In the genomic region with DNA sequence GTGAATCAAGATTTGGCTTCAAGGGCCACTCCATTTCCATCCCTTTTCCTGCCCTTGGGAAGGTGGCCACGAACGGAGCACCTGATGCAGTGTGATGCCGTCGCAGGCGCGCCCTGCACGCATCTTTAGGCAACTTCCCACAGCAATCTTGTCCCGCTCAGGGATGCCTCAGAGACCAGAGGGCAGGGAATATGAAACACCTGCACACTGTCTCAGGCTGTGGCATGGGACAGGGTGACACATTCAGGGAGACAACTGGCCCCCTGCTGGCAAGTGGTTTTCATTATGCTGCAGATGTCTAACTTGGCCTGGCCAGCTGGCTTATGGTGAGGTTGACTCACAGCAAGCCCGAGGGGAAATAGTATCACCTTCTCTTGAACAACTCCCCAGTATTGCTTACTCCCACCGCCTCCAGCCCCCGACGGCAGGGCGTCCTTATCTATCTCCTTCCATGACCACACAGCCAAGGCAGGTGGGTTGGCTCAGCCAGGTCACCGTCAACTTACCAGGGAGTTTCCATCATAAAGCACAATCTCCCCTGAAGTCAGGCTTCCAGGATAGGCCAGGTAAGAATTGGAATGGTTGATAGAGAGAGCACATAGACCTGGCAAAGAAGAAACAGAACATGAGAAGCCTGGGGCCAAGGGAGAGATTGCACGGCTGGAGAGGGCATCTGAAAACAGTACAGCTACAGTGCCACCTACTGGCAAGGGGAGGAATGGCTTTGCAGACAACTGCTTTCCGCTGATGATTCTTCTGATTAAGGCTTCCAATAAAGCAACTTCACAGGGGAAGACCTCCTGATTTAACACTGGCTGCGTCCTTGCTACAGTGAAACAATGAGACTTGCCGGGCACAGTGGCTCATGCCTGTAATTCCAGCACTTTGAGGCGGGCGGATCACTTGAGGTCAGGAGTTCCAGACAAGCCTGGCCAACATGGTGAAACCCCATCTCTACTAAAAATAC, we compare ENCODE assay signal across 8 cellular contexts. TPM values are rescaled to one million over a fixed set of nuclear protein-coding genes. Genes with fewer than 3 reads are reported as not detected.
A peak's percentile ranks its signal among the peaks of the same experiment; 100 is the strongest.
DNase-seq lines count a peak whose midpoint lies in the region; ATAC-seq and TF ChIP-seq lines count a peak whose summit lies in the region.

No MANE protein-coding gene starts in this region.

- H3K4me1 Mint-ChIP-seq in MCF 10A (ENCODE audit: insufficient read depth, unreplicated experiment): peaks cover 9% of the 10 kb centered on the region

- DNase-seq in EH (ENCODE audit: low read depth) (peak; percentile 84), NCI-H2196 (lab: John Stamatoyannopoulos, UW; ENCODE audit: unreplicated experiment) (peak; percentile 84), MCF 10A (ENCODE audit: unreplicated experiment) (peak; percentile 86), iris pigment epithelial cell (ENCODE audit: low read depth) (peak; percentile 78)
- DNase-seq in stimulated activated CD4-positive, alpha-beta T cell treated with anti-CD3 and anti-CD28 coated beads, Interleukin-1b, Interleukin-23, amount 100 ng/mL, for 48 hours: peak; percentile 82

- H3K27ac Mint-ChIP-seq in MCF 10A (ENCODE audit: low read depth, unreplicated experiment): no peak overlapping the region

- H3K4me3 Mint-ChIP-seq in MCF 10A (ENCODE audit: unreplicated experiment): no peak overlapping the region

- intact Hi-C loops in MCF 10A (cut with micrococcal nuclease): loop anchor here (1.0 kb wide), 6 partner anchors 20 to 264 kb away; no protein-coding TSS in a partner anchor

- ATAC-seq in HG02678 (IDR thresholded peaks at IDR 0.05; ENCODE audit: unreplicated experiment) (peak; percentile 54), GM21423 (IDR thresholded peaks at IDR 0.05; ENCODE audit: unreplicated experiment) (no peak)

- no peaks in the 10 kb centered on the region for H3K27me3 Mint-ChIP-seq in MCF 10A (ENCODE audit: insufficient read depth, unreplicated experiment)

- peaks cover 40% of the 10 kb centered on the region for H3K36me3 Mint-ChIP-seq in MCF 10A (ENCODE audit: insufficient read depth, unreplicated experiment)

- POLR2A ChIA-PET in MCF 10A (lab: Yijun Ruan, JAX): interaction anchor here (0.6 to 4.4 kb wide), 5 partner anchors 12 to 118 kb away, joined by 3 to 28 read pairs (median 3); a partner anchor contains a TSS

- TF ChIP-seq CTCF in VCaP (conservative IDR thresholded peaks at IDR 0.05) (peak; percentile 91), MCF 10A (IDR thresholded peaks at IDR 0.05; ENCODE audit: unreplicated experiment) (peak; percentile 82)

- H3K9me3 Mint-ChIP-seq in MCF 10A (ENCODE audit: unreplicated experiment): no peaks in the 10 kb centered on the region

- CTCF ChIA-PET in MCF 10A (lab: Yijun Ruan, JAX): interaction anchor here (0.5 to 8.0 kb wide), 35 partner anchors 8 to 519 kb away, joined by 3 to 78 read pairs (median 3); a partner anchor contains a TSS

- BruUV-seq in MCF 10A (replicated peaks; lab: Mats Ljungman, UMichigan): no TSS peak

- H3K27ac ChIP-seq in VCaP: no peak overlapping the region

RNA-seq across cellular contexts. Expression of a gene that starts 21.1 kb away (rescaled TPM):
- total RNA-seq in MCF 10A (2022): 38.4 and 75.6 TPM in 2 replicates
